Comparison of ENCODE assay signal across 8 cellular contexts in the genomic region with DNA sequence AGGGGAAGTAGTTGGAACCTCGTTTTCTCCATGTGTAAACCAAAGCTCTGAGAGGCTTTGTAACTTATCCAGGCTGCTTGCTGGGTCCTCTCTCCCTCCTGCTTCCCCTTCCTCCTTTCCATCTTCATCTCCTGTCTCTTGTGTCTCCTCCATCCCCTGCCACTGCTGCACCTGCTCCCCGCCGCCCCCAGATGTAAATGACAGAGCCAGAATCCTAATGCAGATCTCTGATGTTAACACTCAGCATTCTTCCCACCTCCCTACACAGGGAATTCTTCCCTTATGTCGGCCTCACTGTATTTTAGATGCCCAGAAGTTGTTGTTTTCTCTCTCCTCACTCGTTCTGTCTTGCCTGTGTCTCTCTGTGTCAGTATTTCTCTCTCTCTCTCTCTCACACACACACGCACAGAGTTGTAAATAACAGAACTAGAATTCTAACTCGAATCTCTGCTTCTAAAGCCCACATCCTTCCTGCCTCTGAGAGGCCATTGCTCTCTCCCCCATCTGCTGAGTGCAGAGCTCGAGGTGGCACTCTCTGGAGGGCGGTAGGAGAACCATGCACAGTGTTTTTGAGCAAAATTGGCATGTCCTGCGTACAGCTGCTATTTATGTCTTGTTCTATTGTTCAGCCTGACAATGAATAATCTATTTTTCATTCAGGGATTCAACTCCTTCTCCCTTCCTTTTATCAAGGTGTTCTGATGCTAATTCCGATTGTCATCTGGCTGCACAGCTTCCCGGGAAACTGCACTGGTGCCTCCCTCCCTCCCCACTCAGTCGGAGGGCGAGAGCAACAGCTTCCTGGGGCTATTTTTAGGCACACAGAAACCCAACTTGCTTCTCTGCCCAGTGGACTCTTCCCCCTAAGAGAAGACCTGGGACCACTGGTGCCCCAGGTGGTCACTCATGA.
A peak's percentile ranks its signal among the peaks of the same experiment; 100 is the strongest.
DNase-seq lines count a peak whose midpoint lies in the region; ATAC-seq lines count a peak whose summit lies in the region.

No MANE protein-coding gene starts in this region.

- peaks cover 0 to 22% of the 10 kb centered on the region in 2 experiments for H3K36me3 ChIP-seq in mesenchymal stem cell (ENCODE audit: control insufficient read depth in 1 of 2, insufficient read depth in 2 of 2, low read depth in 1 of 2, low read length in 2 of 2)

- H3K4me3 Mint-ChIP-seq in activated CD8-positive, alpha-beta T cell treated with anti-CD3 and anti-CD28 coated beads, Interleukin-2, amount 10 ng/mL, durations not matched to agents 7 days and 5 days, result peak overlapping the region; percentile 48

- 70% methylated on average over 14 of the region's 14 CpGs for WGBS in mesenchymal stem cell

- no peak overlapping the region for H4K91ac ChIP-seq in mesenchymal stem cell (ENCODE audit: low read length)

- peak; percentile 78 for DNase-seq in activated CD8-positive, alpha-beta T cell treated with anti-CD3 and anti-CD28 coated beads, Interleukin-2, amount 10 ng/mL, durations not matched to agents 7 days and 5 days
- no peak for DNase-seq in mesenchymal stem cell
- DNase-seq in NAMALWA (ENCODE audit: low spot score), result no peak
- no peak for DNase-seq in SIG-M5 (lab: John Stamatoyannopoulos, UW)

- H3K27ac ChIP-seq in mesenchymal stem cell (ENCODE audit: low read length, poor library complexity, severe bottlenecking), result no peak overlapping the region

- H3K23ac ChIP-seq in mesenchymal stem cell (ENCODE audit: low read length in 2 of 2), result no peak overlapping the region

- H2BK5ac ChIP-seq in mesenchymal stem cell (ENCODE audit: low read depth, low read length, poor library complexity, severe bottlenecking), result no peak overlapping the region

- H3K9me3 Mint-ChIP-seq in activated CD8-positive, alpha-beta T cell treated with anti-CD3 and anti-CD28 coated beads, Interleukin-2, amount 10 ng/mL, durations not matched to agents 7 days and 5 days (ENCODE audit: insufficient read depth), result no peaks in the 10 kb centered on the region

- peak overlapping the region; percentile 44 for H2BK15ac ChIP-seq in mesenchymal stem cell (ENCODE audit: low read depth, poor library complexity, severe bottlenecking)

- H2BK120ac ChIP-seq in mesenchymal stem cell (ENCODE audit: low read depth, low read length), result peak overlapping the region; percentile 39

- H4K8ac ChIP-seq in mesenchymal stem cell (ENCODE audit: low read length), result peak overlapping the region; percentile 35

- POLR2A ChIA-PET in activated CD8-positive, alpha-beta T cell treated with anti-CD3 and anti-CD28 coated beads, Interleukin-2, amount 10 ng/mL, durations not matched to agents 7 days and 5 days (lab: Charles Lee), result interaction anchor here (0.7 to 1.1 kb wide), 2 partner anchors 13 to 206 kb away, joined by 3 to 5 read pairs; no protein-coding TSS in a partner anchor

- H3K4ac ChIP-seq in mesenchymal stem cell (ENCODE audit: low read depth in 1 of 2, low read length in 2 of 2), result peak overlapping the region in 1 of 2 experiments; percentile 34

- H3K18ac ChIP-seq in mesenchymal stem cell (ENCODE audit: low read depth in 1 of 2, low read length in 2 of 2), result no peak overlapping the region

- H2AK5ac ChIP-seq in mesenchymal stem cell (ENCODE audit: low read length, severe bottlenecking), result peak overlapping the region; percentile 49

- no peaks in the 10 kb centered on the region for H3K9me3 ChIP-seq in mesenchymal stem cell (ENCODE audit: control insufficient read depth, low read length)

- H3K4me3 ChIP-seq in mesenchymal stem cell (ENCODE audit: insufficient read depth in 1 of 2, low read depth in 1 of 2, low read length in 2 of 2), result no peak overlapping the region

- no peaks in the 10 kb centered on the region for H3K27me3 ChIP-seq in mesenchymal stem cell (ENCODE audit: control insufficient read depth in 1 of 2, insufficient read depth in 1 of 2, low read length in 2 of 2)

- peaks cover 17% of the 10 kb centered on the region for H3K79me1 ChIP-seq in mesenchymal stem cell (replicated peaks; ENCODE audit: low read length, poor library complexity, severe bottlenecking)

- peaks cover 39% of the 10 kb centered on the region for H3K4me1 Mint-ChIP-seq in activated CD8-positive, alpha-beta T cell treated with anti-CD3 and anti-CD28 coated beads, Interleukin-2, amount 10 ng/mL, durations not matched to agents 7 days and 5 days (ENCODE audit: low read depth)

- ATAC-seq in GM18519 (IDR thresholded peaks at IDR 0.05; ENCODE audit: low FRiP score, unreplicated experiment), result peak; percentile 77
- ATAC-seq in HG02870 (IDR thresholded peaks at IDR 0.05; ENCODE audit: unreplicated experiment), result peak; percentile 58
- ATAC-seq in activated CD8-positive, alpha-beta T cell treated with anti-CD3 and anti-CD28 coated beads, Interleukin-2, amount 10 ng/mL, durations not matched to agents 7 days and 5 days, result peak; percentile 96
- no peak for ATAC-seq in GM19035 (IDR thresholded peaks at IDR 0.05; ENCODE audit: unreplicated experiment)
- no peak for ATAC-seq in HG03457 (IDR thresholded peaks at IDR 0.05; ENCODE audit: unreplicated experiment)

- no peak overlapping the region for H2AFZ ChIP-seq in mesenchymal stem cell (ENCODE audit: low read depth, low read length)

- no peak overlapping the region for H3K4me2 ChIP-seq in mesenchymal stem cell (ENCODE audit: low read length, poor library complexity, severe bottlenecking)

- no peaks in the 10 kb centered on the region for H3K36me3 Mint-ChIP-seq in activated CD8-positive, alpha-beta T cell treated with anti-CD3 and anti-CD28 coated beads, Interleukin-2, amount 10 ng/mL, durations not matched to agents 7 days and 5 days (ENCODE audit: low read depth)

- CTCF ChIA-PET in activated CD8-positive, alpha-beta T cell treated with anti-CD3 and anti-CD28 coated beads, Interleukin-2, amount 10 ng/mL, durations not matched to agents 7 days and 5 days (lab: Charles Lee), result interaction anchor here (0.5 to 1.5 kb wide), 3 partner anchors 16 to 220 kb away, joined by 3 to 7 read pairs (median 3); no protein-coding TSS in a partner anchor

- peak overlapping the region; percentile 88 for H3K27ac Mint-ChIP-seq in activated CD8-positive, alpha-beta T cell treated with anti-CD3 and anti-CD28 coated beads, Interleukin-2, amount 10 ng/mL, durations not matched to agents 7 days and 5 days

- H3K14ac ChIP-seq in mesenchymal stem cell (ENCODE audit: low read length in 2 of 2), result no peak overlapping the region

- H3K4me1 ChIP-seq in mesenchymal stem cell (ENCODE audit: control insufficient read depth, insufficient read depth, low read depth, low read length), result peaks cover 33% of the 10 kb centered on the region

- H3K9ac ChIP-seq in mesenchymal stem cell (ENCODE audit: low read length), result no peak overlapping the region

- H2BK12ac ChIP-seq in mesenchymal stem cell (ENCODE audit: low read length in 2 of 2), result no peak overlapping the region

- H3K27me3 Mint-ChIP-seq in activated CD8-positive, alpha-beta T cell treated with anti-CD3 and anti-CD28 coated beads, Interleukin-2, amount 10 ng/mL, durations not matched to agents 7 days and 5 days (ENCODE audit: low read depth), result peaks cover 2% of the 10 kb centered on the region

Comparison
In these comparisons a context has a peak if more than half of its experiments do, and no peak if none do; other contexts are left out.
1. ATAC-seq: peak in GM18519 (single experiment), HG02870 (single experiment) and activated CD8-positive, alpha-beta T cell treated with anti-CD3 and anti-CD28 coated beads, Interleukin-2, amount 10 ng/mL, durations not matched to agents 7 days and 5 days (single experiment); none in GM19035 (single experiment) and HG03457 (single experiment).